In genomic region chr20:53652859-53653520, GRCh38 we compare ENCODE assay signal across 9 cellular contexts. TPM values are rescaled to one million over a fixed set of nuclear protein-coding genes. Genes with fewer than 3 reads are reported as not detected.
DNase-seq lines count a peak whose midpoint lies in the region; ATAC-seq, FAIRE-seq and TF ChIP-seq lines count a peak whose summit lies in the region.
"Had no signal": no experiment of that assay in that cellular context is flagged by ENCODE, and none has a peak within 500 bp of the region (broad histone marks: within the 10 kb centered on the region; RNA-seq: fewer than 3 reads in every experiment).

No MANE protein-coding gene starts in this region.

- H3K4me1 ChIP-seq in ACC112 (ENCODE audit: control insufficient read depth, insufficient read depth, low read length, unreplicated experiment) (peaks cover 46% of the 10 kb centered on the region), HEK293 (ENCODE audit: control insufficient read depth, insufficient read depth, low read length) (0 out of 2 replicates have a peak, but pooled peaks cover 8% of the 10 kb centered on the region), mesendoderm (ENCODE audit: control insufficient read depth, low read depth, low read length) (no peaks in the 10 kb centered on the region)

- H3K4me1 Mint-ChIP-seq in activated T-helper 1 cell treated with anti-CD3 and anti-CD28 coated beads, Interleukin-12 subunit alpha, Interleukin-12 subunit beta, Interleukin-2, Interleukin-4 antibody, amounts not matched to agents 30 ng/mL and 10 ng/mL and 1 ng/mL, durations not matched to agents 14 hours and 24 hours and 36 hours (ENCODE audit: low read depth) = peaks cover 49% of the 10 kb centered on the region

- no peak overlapping the region for H2AK5ac ChIP-seq in mesendoderm (ENCODE audit: low read length)

- no peaks in the 10 kb centered on the region for H3K27me3 ChIP-seq in ACC112 (ENCODE audit: insufficient read depth, low read length)
- H3K27me3 ChIP-seq in mesendoderm (ENCODE audit: insufficient read depth, low read length, poor library complexity) = no peaks in the 10 kb centered on the region

- no peak overlapping the region for H2BK120ac ChIP-seq in mesendoderm (ENCODE audit: low read depth, low read length)

- no peaks in the 10 kb centered on the region for H3K9me3 ChIP-seq in HEK293 (ENCODE audit: control insufficient read depth, insufficient read depth, low read depth, low read length)

- H3K9me3 Mint-ChIP-seq in activated T-helper 1 cell treated with anti-CD3 and anti-CD28 coated beads, Interleukin-12 subunit alpha, Interleukin-12 subunit beta, Interleukin-2, Interleukin-4 antibody, amounts not matched to agents 30 ng/mL and 10 ng/mL and 1 ng/mL, durations not matched to agents 14 hours and 24 hours and 36 hours = no peaks in the 10 kb centered on the region

- WGBS in mesendoderm (ENCODE audit: extremely low coverage, insufficient coverage, low lambda C conversion rate) = no CpG with 5 or more reads among the region's 5 CpGs

- no peak overlapping the region for H4K8ac ChIP-seq in mesendoderm (ENCODE audit: low read depth, low read length)

- no peak for FAIRE-seq in GM19239 (lab: Jason Lieb, UNC)

- no peak overlapping the region for H3K18ac ChIP-seq in mesendoderm (ENCODE audit: low read length)

- CTCF ChIA-PET in HEK293 (lab: Yijun Ruan, JAX) = interaction anchor here (0.7 kb wide), 1 partner anchor 10 kb away, joined by 3 read pairs; no protein-coding TSS in a partner anchor

- H3K27ac Mint-ChIP-seq in activated T-helper 1 cell treated with anti-CD3 and anti-CD28 coated beads, Interleukin-12 subunit alpha, Interleukin-12 subunit beta, Interleukin-2, Interleukin-4 antibody, amounts not matched to agents 30 ng/mL and 10 ng/mL and 1 ng/mL, durations not matched to agents 14 hours and 24 hours and 36 hours = peak overlapping the region; percentile 97

- intact Hi-C loops in activated T-helper 1 cell treated with anti-CD3 and anti-CD28 coated beads, Interleukin-12 subunit alpha, Interleukin-12 subunit beta, Interleukin-2, Interleukin-4 antibody, amounts not matched to agents 30 ng/mL and 10 ng/mL and 1 ng/mL, durations not matched to agents 14 hours and 24 hours and 36 hours (cut with micrococcal nuclease) = loop anchor here (1.0 to 10.0 kb wide), 11 partner anchors 7 to 578 kb away; no protein-coding TSS in a partner anchor

- H2BK5ac ChIP-seq in mesendoderm (ENCODE audit: low read length) = no peak overlapping the region

- no peak overlapping the region for H3K23ac ChIP-seq in mesendoderm (ENCODE audit: low read length)

- no peak overlapping the region for H4K5ac ChIP-seq in mesendoderm (ENCODE audit: low read length)

- no peaks in the 10 kb centered on the region for H3K27me3 Mint-ChIP-seq in activated T-helper 1 cell treated with anti-CD3 and anti-CD28 coated beads, Interleukin-12 subunit alpha, Interleukin-12 subunit beta, Interleukin-2, Interleukin-4 antibody, amounts not matched to agents 30 ng/mL and 10 ng/mL and 1 ng/mL, durations not matched to agents 14 hours and 24 hours and 36 hours (ENCODE audit: insufficient read depth)

- H3K4me3 ChIP-seq in ACC112 (ENCODE audit: low read depth, low read length) (peak overlapping the region; percentile 20; the same call in 1 of the 2 replicates), HEK293 (ENCODE audit: low read depth, low read length) (no peak overlapping the region), mesendoderm (ENCODE audit: low read length) (no peak overlapping the region)

- H3K56ac ChIP-seq in mesendoderm (ENCODE audit: low read length) = peak overlapping the region; percentile 32

- no peaks in the 10 kb centered on the region for H3K79me1 ChIP-seq in mesendoderm (ENCODE audit: low read length)

- no peak for DNase-seq in activated T-helper 1 cell treated with anti-CD3 and anti-CD28 coated beads, Interleukin-12 subunit alpha, Interleukin-12 subunit beta, Interleukin-2, Interleukin-4 antibody, amounts not matched to agents 30 ng/mL and 10 ng/mL and 1 ng/mL, durations not matched to agents 14 hours and 24 hours and 36 hours (ENCODE audit: low spot score)
- DNase-seq in mesendoderm = no peak
- no peak for DNase-seq in activated gamma-delta T cell treated with Interleukin-2 at 50 U/mL for 16 hours
- DNase-seq in GM19239 (ENCODE audit: insufficient read length, low spot score) = no peak
- DNase-seq: islet precursor cell had no signal

- H2AFZ ChIP-seq in ACC112 (ENCODE audit: low read length, unreplicated experiment) = peak overlapping the region; percentile 84

- no peak for TF ChIP-seq CTCF in HEK293 (tag by site-specific recombination; IDR thresholded peaks at IDR 0.05)

- H3K27ac ChIP-seq in ACC112 (ENCODE audit: low read depth, low read length) = no peak overlapping the region
- no peak overlapping the region for H3K27ac ChIP-seq in HEK293 (ENCODE audit: extremely low read depth, low read depth, low read length)
- H3K27ac ChIP-seq in mesendoderm (ENCODE audit: low read depth, low read length) = no peak overlapping the region

- peaks cover 2% of the 10 kb centered on the region for H3K36me3 Mint-ChIP-seq in activated T-helper 1 cell treated with anti-CD3 and anti-CD28 coated beads, Interleukin-12 subunit alpha, Interleukin-12 subunit beta, Interleukin-2, Interleukin-4 antibody, amounts not matched to agents 30 ng/mL and 10 ng/mL and 1 ng/mL, durations not matched to agents 14 hours and 24 hours and 36 hours (ENCODE audit: low read depth)

- H3K79me2 ChIP-seq in ACC112 (ENCODE audit: control insufficient read depth, insufficient read depth, low read length, unreplicated experiment) (no peaks in the 10 kb centered on the region), mesendoderm (ENCODE audit: control insufficient read depth, insufficient read depth, low read length) (no peaks in the 10 kb centered on the region)

- no peak overlapping the region for H2BK15ac ChIP-seq in mesendoderm (replicated peaks; ENCODE audit: low read depth)

- H3K9ac ChIP-seq in mesendoderm (ENCODE audit: low read length) = no peak overlapping the region

- ATAC-seq in GM21515 (IDR thresholded peaks at IDR 0.05; ENCODE audit: unreplicated experiment) (no peak), HG03045 (IDR thresholded peaks at IDR 0.05; ENCODE audit: unreplicated experiment) (no peak)

- H3K4me2 ChIP-seq in mesendoderm (ENCODE audit: low read length) = no peak overlapping the region

- H3K4ac ChIP-seq in mesendoderm (ENCODE audit: low read depth, low read length) = no peak overlapping the region

- peak overlapping the region; percentile 70 for H3K4me3 Mint-ChIP-seq in activated T-helper 1 cell treated with anti-CD3 and anti-CD28 coated beads, Interleukin-12 subunit alpha, Interleukin-12 subunit beta, Interleukin-2, Interleukin-4 antibody, amounts not matched to agents 30 ng/mL and 10 ng/mL and 1 ng/mL, durations not matched to agents 14 hours and 24 hours and 36 hours

- H3K36me3 ChIP-seq in ACC112 (ENCODE audit: insufficient read depth, low read length) = no peaks in the 10 kb centered on the region
- H3K36me3 ChIP-seq in HEK293 (ENCODE audit: control insufficient read depth in 2 of 2, insufficient read depth in 1 of 2, low read length in 2 of 2) = no peaks in the 10 kb centered on the region
- H3K36me3 ChIP-seq in mesendoderm (ENCODE audit: control insufficient read depth, insufficient read depth, low read length) = no peaks in the 10 kb centered on the region

- POLR2A ChIA-PET in HEK293 (lab: Yijun Ruan, JAX) = no interaction called here

TF ChIP-seq in HEK293, 187 proteins besides CTCF, POLR2A, EP300 and RAD21 (continues in another document):
- TF ChIP-seq ZNF843 (tag by site-specific recombination; IDR thresholded peaks at IDR 0.05) (no peak), ZNF26 (tag by site-specific recombination; IDR thresholded peaks at IDR 0.05) (no peak), SP7 (tag by site-specific recombination; IDR thresholded peaks at IDR 0.05) (peak; percentile 57), ZNF544 (tag by site-specific recombination; IDR thresholded peaks at IDR 0.05) (no peak), PRDM4 (tag by site-specific recombination; IDR thresholded peaks at IDR 0.05) (no peak)

RNA-seq across cellular contexts. Expression of gene ZNF217, which starts 59.4 kb away (rescaled TPM):
- 57.5 and 64.5 TPM in 2 replicates for total RNA-seq in activated T-helper 1 cell treated with anti-CD3 and anti-CD28 coated beads, Interleukin-12 subunit alpha, Interleukin-12 subunit beta, Interleukin-2, Interleukin-4 antibody, amounts not matched to agents 30 ng/mL and 10 ng/mL and 1 ng/mL, durations not matched to agents 14 hours and 24 hours and 36 hours
- polyA plus RNA-seq in mesendoderm (2013, experiment 1 of 2) = 22.0 TPM
- polyA plus RNA-seq in mesendoderm (2013, experiment 2 of 2) = 21.5 TPM
